17 cellular contexts compared by ENCODE assay signal in genomic region chr1:221310180-221310579, GRCh38.
A peak's percentile ranks its signal among the peaks of the same experiment; 100 is the strongest.
DNase-seq lines count a peak whose midpoint lies in the region; ATAC-seq and TF ChIP-seq lines count a peak whose summit lies in the region.
"Had no signal": no experiment of that assay in that cellular context is flagged by ENCODE, and none has a peak within 500 bp of the region (broad histone marks: within the 10 kb centered on the region; RNA-seq: fewer than 3 reads in every experiment).

No MANE protein-coding gene starts in this region.

- H4K8ac ChIP-seq in mesenchymal stem cell (ENCODE audit: low read length) = no peak overlapping the region

- H3K4me2 ChIP-seq in mesenchymal stem cell (ENCODE audit: low read length, poor library complexity, severe bottlenecking) = no peak overlapping the region

- no peak overlapping the region for H3K23ac ChIP-seq in mesenchymal stem cell (ENCODE audit: low read length in 2 of 2)

- H2AFZ ChIP-seq in mesenchymal stem cell (ENCODE audit: low read depth, low read length) = peak overlapping the region; percentile 51
- H2AFZ ChIP-seq: GM23248 had no signal

- ATAC-seq in GM18861 (IDR thresholded peaks at IDR 0.05; ENCODE audit: unreplicated experiment) (no peak), mucosa of descending colon (no peak)
- ATAC-seq: activated CD8-positive, alpha-beta T cell treated with anti-CD3 and anti-CD28 coated beads, Interleukin-2, amount 10 ng/mL, durations not matched to agents 7 days and 5 days; activated naive CD4-positive, alpha-beta T cell treated with anti-CD3 and anti-CD28 coated beads, Interleukin-2, amount 50 U/mL, for 72 hours; activated T-cell treated with anti-CD3 and anti-CD28 coated beads, Interleukin-2, amount 50 U/mL, for 72 hours; esophagus mucosa; pancreas; T-helper 17 cell had no signal

- peak overlapping the region in 1 of 2 experiments; percentile 86 for H3K14ac ChIP-seq in mesenchymal stem cell (ENCODE audit: low read length in 2 of 2)

- no peaks in the 10 kb centered on the region for H3K79me1 ChIP-seq in mesenchymal stem cell (replicated peaks; ENCODE audit: low read length, poor library complexity, severe bottlenecking)

- H3K18ac ChIP-seq in mesenchymal stem cell (ENCODE audit: low read depth in 1 of 2, low read length in 2 of 2) = peak overlapping the region in 1 of 2 experiments; percentile 52

- H3K36me3 ChIP-seq in mesenchymal stem cell (ENCODE audit: control insufficient read depth in 1 of 2, insufficient read depth in 2 of 2, low read depth in 1 of 2, low read length in 2 of 2) = no peaks in the 10 kb centered on the region
- H3K36me3 ChIP-seq in mucosa of descending colon (ENCODE audit: low read depth) = no peaks in the 10 kb centered on the region
- H3K36me3 ChIP-seq: pancreas had no signal

- no peak overlapping the region for H2BK15ac ChIP-seq in mesenchymal stem cell (ENCODE audit: low read depth, poor library complexity, severe bottlenecking)

- no peak overlapping the region for H3K27ac ChIP-seq in mesenchymal stem cell (ENCODE audit: low read length, poor library complexity, severe bottlenecking)
- H3K27ac ChIP-seq: GM23248, pancreas had no signal

- H3K4me1 ChIP-seq in mesenchymal stem cell (ENCODE audit: control insufficient read depth, insufficient read depth, low read depth, low read length) = peaks cover 7% of the 10 kb centered on the region
- no peaks in the 10 kb centered on the region for H3K4me1 ChIP-seq in mucosa of descending colon (ENCODE audit: low read depth)
- H3K4me1 ChIP-seq: pancreas had no signal

- DNase-seq in DMS153 treated with DMSO at 0.1 percent for 48 hours (lab: John Stamatoyannopoulos, UW; ENCODE audit: unreplicated experiment) = peak; percentile 96
- DNase-seq in NCI-H1417 treated with DMSO at 0.1 percent for 48 hours (lab: John Stamatoyannopoulos, UW) = peak; percentile 59
- DNase-seq in NCI-H446 (lab: John Stamatoyannopoulos, UW) = peak; percentile 89 to 95
- no peak for DNase-seq in mesenchymal stem cell
- DNase-seq in stimulated activated naive CD4-positive, alpha-beta T cell (lab: John Stamatoyannopoulos, UW) = no peak
- no peak for DNase-seq in mucosa of descending colon
- DNase-seq: activated CD8-positive, alpha-beta T cell treated with anti-CD3 and anti-CD28 coated beads, Interleukin-2, amount 10 ng/mL, durations not matched to agents 7 days and 5 days; activated T-cell treated with anti-CD3 and anti-CD28 coated beads, Interleukin-2, amount 50 U/mL, for 72 hours; COR-L47; GM23248; NCI-H187; pancreas; stimulated activated CD4-positive, alpha-beta T cell treated with anti-CD3 and anti-CD28 coated beads, Interleukin-2, amount 100 ng/mL, for 48 hours; T-helper 17 cell had no signal

- H2BK12ac ChIP-seq in mesenchymal stem cell (ENCODE audit: low read length in 2 of 2) = peak overlapping the region in 1 of 2 experiments; percentile 84

- no peak overlapping the region for H3K9ac ChIP-seq in mesenchymal stem cell (ENCODE audit: low read length)
- H3K9ac ChIP-seq: GM23248 had no signal

- no peak for TF ChIP-seq CTCF in mucosa of descending colon (IDR thresholded peaks at IDR 0.05)

- H3K9me3 ChIP-seq in mesenchymal stem cell (ENCODE audit: control insufficient read depth, low read length) (no peaks in the 10 kb centered on the region), mucosa of descending colon (no peaks in the 10 kb centered on the region)
- H3K9me3 ChIP-seq: pancreas had no signal

- no peak overlapping the region for H2BK5ac ChIP-seq in mesenchymal stem cell (ENCODE audit: low read depth, low read length, poor library complexity, severe bottlenecking)

- no peak overlapping the region for H3K4me3 ChIP-seq in mesenchymal stem cell (ENCODE audit: insufficient read depth in 1 of 2, low read depth in 1 of 2, low read length in 2 of 2)
- no peak overlapping the region for H3K4me3 ChIP-seq in mucosa of descending colon
- H3K4me3 ChIP-seq: GM23248, pancreas had no signal

- WGBS in mesenchymal stem cell = 61% methylated on average over 4 of the region's 4 CpGs

- intact Hi-C loops in mucosa of descending colon (cut with DNase I, micrococcal nuclease) = no loop called here

- no peak overlapping the region for H4K91ac ChIP-seq in mesenchymal stem cell (ENCODE audit: low read length)

- H2BK120ac ChIP-seq in mesenchymal stem cell (ENCODE audit: low read depth, low read length) = no peak overlapping the region

- H3K27me3 ChIP-seq in mesenchymal stem cell (ENCODE audit: control insufficient read depth in 1 of 2, insufficient read depth in 1 of 2, low read length in 2 of 2) = no peaks in the 10 kb centered on the region
- H3K27me3 ChIP-seq: pancreas had no signal

- no peak overlapping the region for H3K4ac ChIP-seq in mesenchymal stem cell (ENCODE audit: low read depth in 1 of 2, low read length in 2 of 2)

- no peak overlapping the region for H2AK5ac ChIP-seq in mesenchymal stem cell (ENCODE audit: low read length, severe bottlenecking)

Comparison
In these comparisons a context has a peak if more than half of its experiments do, and no peak if none do; other contexts are left out.
1. DNase-seq: peak in DMS153 treated with DMSO at 0.1 percent for 48 hours (single experiment), NCI-H1417 treated with DMSO at 0.1 percent for 48 hours (single experiment) and NCI-H446 (2 of 2); none in mesenchymal stem cell (single experiment), stimulated activated naive CD4-positive, alpha-beta T cell (0 of 6) and mucosa of descending colon (0 of 3).